In the genomic region with DNA sequence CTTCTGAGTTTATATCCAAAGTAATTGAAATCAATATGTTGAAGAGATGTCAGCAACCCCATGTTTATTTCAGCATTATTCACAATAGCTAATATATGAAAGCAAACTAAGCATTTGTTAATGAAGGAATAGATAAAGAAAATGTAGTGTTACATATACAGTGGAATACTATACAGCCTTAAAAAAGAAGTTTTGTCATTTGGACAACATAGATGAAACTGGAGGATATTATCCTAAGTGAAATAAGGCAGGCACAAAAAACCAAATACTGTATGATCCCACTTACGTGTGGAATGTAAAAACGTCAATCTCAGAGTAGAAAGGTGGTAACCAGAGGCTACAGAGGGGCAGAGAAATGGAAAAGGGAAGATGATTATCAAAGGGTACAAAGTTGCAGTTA, we compare ENCODE assay signal across 30 cellular contexts. TPM values are rescaled to one million over a fixed set of nuclear protein-coding genes. Genes with fewer than 3 reads are reported as not detected.
"Had no signal": no experiment of that assay in that cellular context is flagged by ENCODE, and none has a peak within 500 bp of the region (broad histone marks: within the 10 kb centered on the region; RNA-seq: fewer than 3 reads in every experiment).

No MANE protein-coding gene starts in this region.

- DNase-seq: stimulated activated CD4-positive, alpha-beta T cell treated with anti-CD3 and anti-CD28 coated beads, Interleukin-2, amount 100 ng/mL, for 48 hours; stimulated activated CD4-positive, alpha-beta T cell treated with anti-CD3 and anti-CD28 coated beads, Interleukin-4, amount 100 ng/mL, for 1 hour; stimulated activated CD4-positive, alpha-beta T cell treated with anti-CD3 and anti-CD28 coated beads, Interleukin-4, amount 100 ng/mL, for 24 hours; stimulated activated CD4-positive, alpha-beta T cell treated with anti-CD3 and anti-CD28 coated beads, Interleukin-4, amount 100 ng/mL, for 4 hours; stimulated activated CD8-positive, alpha-beta memory T cell treated with anti-CD3 and anti-CD28 coated beads, Interleukin-4, amount 100 ng/mL, for 48 hours; stimulated activated naive B cell treated with anti-CD40 and anti-IgM and Interleukin-4, amounts not matched to agents 10 μg/mL and 1 μg/mL and 100 μg/mL, for 72 hours; stimulated activated naive CD4-positive, alpha-beta T cell; stimulated activated naive CD4-positive, alpha-beta T cell treated with Interleukin-2 at 50 U/mL for 16 hours; stimulated activated naive CD8-positive, alpha-beta T cell treated with anti-CD3 and anti-CD28 coated beads, Interleukin-15, amount 100 ng/mL, for 72 hours; stimulated activated naive CD8-positive, alpha-beta T cell treated with anti-CD3 and anti-CD28 coated beads, Interleukin-15, Interleukin-2, amounts not matched to agents 100 U/mL and 50 U/mL, for 24 hours; stomach; substantia nigra; testis; thyroid gland; tibial artery; transverse colon; trophoblast cell; upper lobe of left lung; upper lobe of right lung; uterus had no signal

- H3K36me3 ChIP-seq: stomach, suprapubic skin, thoracic aorta, thyroid gland, tibial artery, tibial nerve, transverse colon, upper lobe of left lung, upper lobe of right lung, uterus, vagina had no signal

- H3K4me3 ChIP-seq: stomach, suprapubic skin, testis, thoracic aorta, thyroid gland, tibial artery, tibial nerve, transverse colon, upper lobe of left lung, upper lobe of right lung, uterus, vagina had no signal

- FAIRE-seq: urothelium cell line had no signal

- H3K4me1 ChIP-seq: stomach, suprapubic skin, testis, thyroid gland, tibial artery, tibial nerve, transverse colon, upper lobe of left lung, upper lobe of right lung, uterus, vagina had no signal

- ATAC-seq: stimulated activated effector memory CD8-positive, alpha-beta T cell treated with anti-CD3 and anti-CD28 coated beads, Interleukin-12 subunit alpha, Interleukin-12 subunit beta, amount 100 ng/mL, for 72 hours; stimulated activated memory B cell treated with anti-CD40 and anti-IgM and Interleukin-4, amounts not matched to agents 10 μg/mL and 1 μg/mL and 100 μg/mL, for 72 hours; stimulated activated naive B cell treated with anti-CD40 and anti-IgM and Interleukin-4, amounts not matched to agents 10 μg/mL and 1 μg/mL and 100 μg/mL, for 72 hours; stimulated activated naive CD8-positive, alpha-beta T cell treated with anti-CD3 and anti-CD28 coated beads, Interleukin-15, amount 100 ng/mL, for 72 hours; stimulated activated naive CD8-positive, alpha-beta T cell treated with anti-CD3 and anti-CD28 coated beads, Interleukin-15, Interleukin-2, amounts not matched to agents 100 U/mL and 50 U/mL, for 24 hours; upper lobe of right lung had no signal

- H3K27ac ChIP-seq: stomach, suprapubic skin, testis, thoracic aorta, thyroid gland, tibial artery, tibial nerve, transverse colon, upper lobe of left lung, upper lobe of right lung, uterus, vagina had no signal

- H3K27me3 ChIP-seq: stomach, suprapubic skin, testis, thyroid gland, tibial artery, tibial nerve, transverse colon, upper lobe of left lung, upper lobe of right lung, uterus, vagina had no signal

- H3K9me3 ChIP-seq: suprapubic skin, testis, thyroid gland, transverse colon, upper lobe of left lung, upper lobe of right lung, uterus, vagina had no signal

RNA-seq across cellular contexts. Expression of a gene that starts 10.2 kb away (rescaled TPM):
- total RNA-seq: stomach, temporal lobe, thyroid gland, tibial nerve, transverse colon, upper lobe of right lung, ureter, urinary bladder, vagina had no signal
- polyA plus RNA-seq: stomach had no signal
